ENCODE assay signal across 1 cellular context in genomic region chr10:90437452-90437851, GRCh38.
TF ChIP-seq lines count a peak whose summit lies in the region.

No MANE protein-coding gene starts in this region.

TF ChIP-seq in HCT116, 20 proteins besides CTCF, POLR2A, EP300 and RAD21 (continued from another document):
- no peak for TF ChIP-seq SP1 (IDR thresholded peaks at IDR 0.05; ENCODE audit: low read depth)
- TF ChIP-seq ZFX (IDR thresholded peaks at IDR 0.05): no peak
- TF ChIP-seq YY1 (IDR thresholded peaks at IDR 0.05; ENCODE audit: extremely low read depth, insufficient replicate concordance, low read depth, low read length): no peak
- TF ChIP-seq JUND (IDR thresholded peaks at IDR 0.05): no peak
- TF ChIP-seq EGR1 (IDR thresholded peaks at IDR 0.05; ENCODE audit: low read depth): no peak
- TF ChIP-seq CEBPB (IDR thresholded peaks at IDR 0.05; ENCODE audit: low read depth): no peak
- no peak for TF ChIP-seq ZNF274 (IDR thresholded peaks at IDR 0.05; ENCODE audit: low read depth, low read length)
- no peak for TF ChIP-seq POLR2AphosphoS5 (IDR thresholded peaks at IDR 0.05; ENCODE audit: low read depth, low read length)
- TF ChIP-seq EZH2phosphoT487 (IDR thresholded peaks at IDR 0.05; ENCODE audit: borderline replicate concordance): no peak
- TF ChIP-seq FOSL1 (IDR thresholded peaks at IDR 0.05; ENCODE audit: low read depth): no peak
- no peak for TF ChIP-seq SRF (IDR thresholded peaks at IDR 0.05; ENCODE audit: low read depth)
- TF ChIP-seq REST (IDR thresholded peaks at IDR 0.05; ENCODE audit: low read depth): no peak
